In the genomic region with DNA sequence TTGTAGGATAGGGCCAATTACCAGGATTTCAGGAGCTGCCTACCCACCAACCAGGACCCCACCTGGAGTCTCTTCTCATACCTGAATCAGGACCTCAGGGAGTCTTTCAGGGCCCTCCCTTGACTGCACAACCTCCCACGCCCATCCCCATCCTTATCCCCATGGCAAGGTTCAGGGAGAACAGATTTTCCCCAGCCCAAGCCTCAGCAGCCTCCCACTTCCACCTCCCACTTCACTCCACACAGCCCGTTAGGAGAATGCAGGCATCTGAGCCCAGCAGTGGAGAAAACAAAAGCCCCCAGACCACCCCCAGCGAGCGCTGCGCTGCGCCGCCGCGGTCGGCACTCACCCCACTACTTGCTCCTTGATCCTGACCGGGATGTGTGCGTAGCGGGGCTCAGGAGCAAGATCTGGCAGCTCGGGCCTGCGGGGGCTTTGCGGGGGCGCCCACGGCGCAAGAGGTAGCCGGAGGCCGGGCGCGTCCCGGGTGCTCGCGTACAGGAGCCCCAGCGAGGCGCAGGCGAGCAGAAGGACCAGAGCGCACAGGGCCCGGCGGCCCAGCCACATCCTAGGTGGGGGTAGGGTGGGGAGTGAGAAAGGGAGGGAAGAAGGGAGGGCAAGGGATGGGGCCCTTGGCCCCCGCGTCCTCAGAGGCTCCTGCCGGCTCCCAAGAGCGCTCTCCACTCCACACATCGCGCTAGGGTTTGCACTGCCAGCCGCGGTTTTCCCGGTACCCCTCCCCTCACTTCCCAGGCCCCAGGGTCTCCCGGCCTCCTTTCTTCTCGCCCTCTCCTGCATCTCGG, we compare ENCODE assay signal across 8 cellular contexts. TPM values are rescaled to one million over a fixed set of nuclear protein-coding genes. Genes with fewer than 3 reads are reported as not detected.
A peak's percentile ranks its signal among the peaks of the same experiment; 100 is the strongest.
DNase-seq lines count a peak whose midpoint lies in the region; ATAC-seq and TF ChIP-seq lines count a peak whose summit lies in the region.

No MANE protein-coding gene starts in this region.

- CTCF ChIA-PET in MCF 10A (lab: Yijun Ruan, JAX) = interaction anchor here (0.8 to 2.4 kb wide), 3 partner anchors 11 to 138 kb away, joined by 3 to 18 read pairs (median 3); no protein-coding TSS in a partner anchor
- CTCF ChIA-PET in HEK293T (lab: Yijun Ruan, JAX) = interaction anchor here (0.8 to 1.3 kb wide), 2 partner anchors 9 to 47 kb away, joined by 3 read pairs; no protein-coding TSS in a partner anchor

- H3K4me3 ChIP-seq in AG09309 (ENCODE audit: control insufficient read depth, low read depth, low read length) (peak overlapping the region; percentile 59), HUES64 (ENCODE audit: low read length) (peak overlapping the region; percentile 59), lower lobe of right lung (peak overlapping the region; percentile 65), uterus (peak overlapping the region; percentile 37 to 42)

- DNase-seq in AG09309 (ENCODE audit: low read depth) (no peak), MCF 10A (ENCODE audit: unreplicated experiment) (no peak), lower lobe of right lung (no peak), uterus (no peak), GM19240 (ENCODE audit: insufficient read length, low spot score) (no peak), HEK293T (ENCODE audit: extremely low spot score) (no peak)

- peaks cover 5% of the 10 kb centered on the region for H3K4me1 Mint-ChIP-seq in MCF 10A (ENCODE audit: insufficient read depth, unreplicated experiment)

- no peak overlapping the region for H3K27ac Mint-ChIP-seq in MCF 10A (ENCODE audit: low read depth, unreplicated experiment)

- no peaks in the 10 kb centered on the region for H3K36me3 ChIP-seq in HUES64 (ENCODE audit: insufficient read depth, low read length)
- H3K36me3 ChIP-seq in lower lobe of right lung = no peaks in the 10 kb centered on the region
- H3K36me3 ChIP-seq in uterus = no peaks in the 10 kb centered on the region

- TF ChIP-seq CTCF in AG09309 (IDR thresholded peaks at IDR 0.05; ENCODE audit: control insufficient read depth, insufficient read depth, low read depth, low read length, missing control alignments) (no peak), MCF 10A (IDR thresholded peaks at IDR 0.05; ENCODE audit: unreplicated experiment) (no peak), lower lobe of right lung (IDR thresholded peaks at IDR 0.05) (no peak), uterus (IDR thresholded peaks at IDR 0.05) (no peak)

- intact Hi-C loops in MCF 10A (cut with micrococcal nuclease) = no loop called here
- intact Hi-C loops in lower lobe of right lung (cut with DNase I) = loop anchor here (10.0 kb wide), 1 partner anchor 47 kb away; no protein-coding TSS in a partner anchor
- intact Hi-C loops in uterus (cut with DNase I; ENCODE audit: low total_unique reads) = no loop called here

- no peak overlapping the region for H3K9ac ChIP-seq in HUES64 (ENCODE audit: low read depth, low read length)

- no TSS peak for BruUV-seq in MCF 10A (replicated peaks; lab: Mats Ljungman, UMichigan)

- POLR2A ChIA-PET in MCF 10A (lab: Yijun Ruan, JAX) = no interaction called here
- POLR2A ChIA-PET in HEK293T (lab: Yijun Ruan, JAX) = interaction anchor here (0.7 kb wide), 1 partner anchor 19 kb away, joined by 3 read pairs; no protein-coding TSS in a partner anchor

- WGBS in HUES64 = 2% methylated on average over 44 of the region's 44 CpGs

- H3K27ac ChIP-seq in HUES64 (ENCODE audit: low read depth, low read length) (no peak overlapping the region), lower lobe of right lung (no peak overlapping the region), uterus (no peak overlapping the region)

- no peak for TF ChIP-seq POLR2A in uterus (IDR thresholded peaks at IDR 0.05)

- H3K27me3 ChIP-seq in HUES64 (ENCODE audit: insufficient read depth, low read length) (peaks cover 88% of the 10 kb centered on the region), lower lobe of right lung (ENCODE audit: low read depth) (peaks cover 71% of the 10 kb centered on the region), uterus (peaks cover 0 to 8% of the 10 kb centered on the region in 2 donors)

- H3K9me3 ChIP-seq in HUES64 (ENCODE audit: insufficient read depth, low read depth, low read length) (no peaks in the 10 kb centered on the region), lower lobe of right lung (no peaks in the 10 kb centered on the region), uterus (no peaks in the 10 kb centered on the region)

- H3K9me3 Mint-ChIP-seq in MCF 10A (ENCODE audit: unreplicated experiment) = no peaks in the 10 kb centered on the region

- ATAC-seq in lower lobe of right lung (peak; percentile 3 to 11), HG02938 (IDR thresholded peaks at IDR 0.05; ENCODE audit: unreplicated experiment) (no peak)

- no peaks in the 10 kb centered on the region for H3K27me3 Mint-ChIP-seq in MCF 10A (ENCODE audit: insufficient read depth, unreplicated experiment)

- H3K4me3 Mint-ChIP-seq in MCF 10A (ENCODE audit: unreplicated experiment) = peak overlapping the region; percentile 52

- H3K36me3 Mint-ChIP-seq in MCF 10A (ENCODE audit: insufficient read depth, unreplicated experiment) = no peaks in the 10 kb centered on the region

- H3K4me1 ChIP-seq in HUES64 (ENCODE audit: insufficient read depth, low read length) (peaks cover 12% of the 10 kb centered on the region), lower lobe of right lung (peaks cover 28% of the 10 kb centered on the region), uterus (no peaks in the 10 kb centered on the region)

TF ChIP-seq in HEK293T, 16 proteins besides CTCF, POLR2A, EP300 and RAD21:
- TF ChIP-seq ELF4 (IDR thresholded peaks at IDR 0.05) (no peak), FOXK2 (IDR thresholded peaks at IDR 0.05) (no peak), L3MBTL2 (conservative IDR thresholded peaks at IDR 0.05) (no peak), BHLHE40 (IDR thresholded peaks at IDR 0.05; ENCODE audit: borderline replicate concordance) (no peak), HDGF (IDR thresholded peaks at IDR 0.05; ENCODE audit: borderline replicate concordance) (no peak), ZNF384 (IDR thresholded peaks at IDR 0.05) (no peak), SP1 (IDR thresholded peaks at IDR 0.05) (no peak), SUZ12 (IDR thresholded peaks at IDR 0.05) (no peak), NFRKB (IDR thresholded peaks at IDR 0.05) (no peak), FOXM1 (IDR thresholded peaks at IDR 0.05; ENCODE audit: borderline replicate concordance) (no peak), LEF1 (IDR thresholded peaks at IDR 0.05; ENCODE audit: borderline replicate concordance) (no peak), TARDBP (IDR thresholded peaks at IDR 0.05) (no peak), FOXA1 (IDR thresholded peaks at IDR 0.05) (no peak), CTBP1 (IDR thresholded peaks at IDR 0.05; ENCODE audit: borderline replicate concordance) (no peak), ARNT (IDR thresholded peaks at IDR 0.05) (no peak)
- TF ChIP-seq, protein P1, sequence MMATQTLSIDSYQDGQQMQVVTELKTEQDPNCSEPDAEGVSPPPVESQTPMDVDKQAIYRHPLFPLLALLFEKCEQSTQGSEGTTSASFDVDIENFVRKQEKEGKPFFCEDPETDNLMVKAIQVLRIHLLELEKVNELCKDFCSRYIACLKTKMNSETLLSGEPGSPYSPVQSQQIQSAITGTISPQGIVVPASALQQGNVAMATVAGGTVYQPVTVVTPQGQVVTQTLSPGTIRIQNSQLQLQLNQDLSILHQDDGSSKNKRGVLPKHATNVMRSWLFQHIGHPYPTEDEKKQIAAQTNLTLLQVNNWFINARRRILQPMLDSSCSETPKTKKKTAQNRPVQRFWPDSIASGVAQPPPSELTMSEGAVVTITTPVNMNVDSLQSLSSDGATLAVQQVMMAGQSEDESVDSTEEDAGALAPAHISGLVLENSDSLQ (IDR thresholded peaks at IDR 0.05) = no peak

RNA-seq across cellular contexts. Expression of a gene that starts 1.2 kb away (rescaled TPM):
- 1.8 TPM for polyA plus RNA-seq in HUES64 (2013, experiment 1 of 2)
- 1.5 TPM for polyA plus RNA-seq in HUES64 (2013, experiment 2 of 2)
- 0.29 and 0.40 TPM in 2 replicates for total RNA-seq in MCF 10A (2022)
- 0.89 TPM for total RNA-seq in lower lobe of right lung
- 10 to 100 TPM in 1 of 4 donors, 1 to 10 TPM in 3; 2.9 to 14.1 (median 3.9) TPM for total RNA-seq in uterus

RNA-seq across cellular contexts. Expression of a gene that starts 20.5 kb away (rescaled TPM):
- 15.7 TPM for polyA plus RNA-seq in HUES64 (2013, experiment 1 of 2)
- polyA plus RNA-seq in HUES64 (2013, experiment 2 of 2) = 20.7 TPM
- total RNA-seq in MCF 10A (2022) (0.37 and 0.83 TPM in 2 replicates), lower lobe of right lung (11.5 TPM), uterus (100 to 1,000 TPM in 1 of 4 donors, 10 to 100 TPM in 3; 52.9 to 205 (median 85.6) TPM)

RNA-seq across cellular contexts. Expression of a gene that starts 27.1 kb away (rescaled TPM):
- polyA plus RNA-seq in HUES64 (2013, experiment 1 of 2) = 44.3 TPM
- 48.2 TPM for polyA plus RNA-seq in HUES64 (2013, experiment 2 of 2)
- total RNA-seq in MCF 10A (2022) (1.7 and 2.0 TPM in 2 replicates), lower lobe of right lung (21.4 TPM), uterus (10 to 100 TPM; 17.6 to 82.5 (median 40.9) TPM)

RNA-seq across cellular contexts. Expression of a gene that starts 40.8 kb away (rescaled TPM):
- polyA plus RNA-seq in HUES64 (2013, experiment 1 of 2) = 19.0 TPM
- 17.6 TPM for polyA plus RNA-seq in HUES64 (2013, experiment 2 of 2)
- total RNA-seq in MCF 10A (2022) (32.0 and 38.0 TPM in 2 replicates), lower lobe of right lung (28.6 TPM), uterus (10 to 100 TPM in 3 of 4 donors, 1 to 10 TPM in 1; 2.6 to 29.3 (median 18.8) TPM)
